Comparison of ENCODE assay signal across 24 cellular contexts in genomic region chr17:72943826-72944689, GRCh38.
A peak's percentile ranks its signal among the peaks of the same experiment; 100 is the strongest.
DNase-seq lines count a peak whose midpoint lies in the region; TF ChIP-seq lines count a peak whose summit lies in the region.
"Had no signal": no experiment of that assay in that cellular context is flagged by ENCODE, and none has a peak within 500 bp of the region (broad histone marks: within the 10 kb centered on the region; RNA-seq: fewer than 3 reads in every experiment).

No MANE protein-coding gene starts in this region.

- H2AFZ ChIP-seq in OCI-LY7 (ENCODE audit: low read length): no peak overlapping the region

- no peaks in the 10 kb centered on the region for H3K9me2 ChIP-seq in OCI-LY7 (ENCODE audit: insufficient read depth, low read length)

- H3K4me2 ChIP-seq in OCI-LY7 (ENCODE audit: low read length): no peak overlapping the region
- H3K4me2 ChIP-seq: A549 had no signal

- H3K36me3 ChIP-seq in OCI-LY7 (ENCODE audit: insufficient read depth, low read length): no peaks in the 10 kb centered on the region; the same call in 1 of the 2 replicates
- H3K36me3 ChIP-seq: upper lobe of right lung had no signal

- POLR2A ChIA-PET in OCI-LY7 (lab: Charles Lee): no interaction called here

- H4K20me1 ChIP-seq in OCI-LY7 (ENCODE audit: insufficient read depth, low read length): no peaks in the 10 kb centered on the region

- H3K4me3 Mint-ChIP-seq in activated naive CD4-positive, alpha-beta T cell treated with anti-CD3 and anti-CD28 coated beads for 36 hours: no peak overlapping the region
- H3K4me3 Mint-ChIP-seq in activated naive CD8-positive, alpha-beta T cell treated with anti-CD3 and anti-CD28 coated beads for 36 hours: no peak overlapping the region
- H3K4me3 Mint-ChIP-seq: activated B cell treated with CpG ODN at 0.5 μM for 24 hours; naive thymus-derived CD4-positive, alpha-beta T cell had no signal

- no peaks in the 10 kb centered on the region for H3K9me3 Mint-ChIP-seq in activated naive CD4-positive, alpha-beta T cell treated with anti-CD3 and anti-CD28 coated beads for 36 hours
- H3K9me3 Mint-ChIP-seq in activated naive CD8-positive, alpha-beta T cell treated with anti-CD3 and anti-CD28 coated beads for 36 hours: no peaks in the 10 kb centered on the region
- H3K9me3 Mint-ChIP-seq: activated B cell treated with CpG ODN at 0.5 μM for 24 hours; activated T-helper 2 cell treated with anti-CD3 and anti-CD28 coated beads, Interferon-gamma antibody, Interleukin-2, Interleukin-4, amounts not matched to agents 10 μg/mL and 5 μg/mL and 100 μg/mL, durations not matched to agents 14 hours and 24 hours and 36 hours; naive thymus-derived CD4-positive, alpha-beta T cell had no signal

- peaks cover 19% of the 10 kb centered on the region for H3K36me3 Mint-ChIP-seq in activated naive CD4-positive, alpha-beta T cell treated with anti-CD3 and anti-CD28 coated beads for 36 hours (ENCODE audit: low read depth)
- H3K36me3 Mint-ChIP-seq in activated naive CD8-positive, alpha-beta T cell treated with anti-CD3 and anti-CD28 coated beads for 36 hours: peaks cover 6% of the 10 kb centered on the region

- H3K4me3 ChIP-seq in OCI-LY7 (ENCODE audit: low read depth, low read length, poor library complexity, severe bottlenecking): no peak overlapping the region
- H3K4me3 ChIP-seq: A549, left lung, skin epidermis, upper lobe of right lung had no signal

- no TSS peak for BruUV-seq in OCI-LY7 (replicated peaks; lab: Mats Ljungman, UMichigan)

- H3K27ac Mint-ChIP-seq in activated naive CD4-positive, alpha-beta T cell treated with anti-CD3 and anti-CD28 coated beads for 36 hours: peak overlapping the region; percentile 34
- no peak overlapping the region for H3K27ac Mint-ChIP-seq in activated naive CD8-positive, alpha-beta T cell treated with anti-CD3 and anti-CD28 coated beads for 36 hours
- H3K27ac Mint-ChIP-seq: activated B cell treated with CpG ODN at 0.5 μM for 24 hours; activated T-helper 2 cell treated with anti-CD3 and anti-CD28 coated beads, Interferon-gamma antibody, Interleukin-2, Interleukin-4, amounts not matched to agents 10 μg/mL and 5 μg/mL and 100 μg/mL, durations not matched to agents 14 hours and 24 hours and 36 hours; naive thymus-derived CD4-positive, alpha-beta T cell had no signal

- no peaks in the 10 kb centered on the region for H3K79me2 ChIP-seq in OCI-LY7 (ENCODE audit: insufficient read depth, low read depth, low read length)

- no peak overlapping the region for H3K27ac ChIP-seq in OCI-LY7 (ENCODE audit: low read depth, low read length, poor library complexity, severe bottlenecking)
- H3K27ac ChIP-seq: A549, left lung, skin epidermis, upper lobe of right lung had no signal

- DNase-seq in activated naive CD4-positive, alpha-beta T cell treated with anti-CD3 and anti-CD28 coated beads for 36 hours: no peak
- no peak for DNase-seq in activated naive CD4-positive, alpha-beta T cell treated with anti-CD3 and anti-CD28 coated beads, Interleukin-2, amount 50 U/mL, for 16 hours
- peak; percentile 100 for DNase-seq in NCI-H524 treated with DMSO at 0.1 percent for 48 hours (lab: John Stamatoyannopoulos, UW)
- peak; percentile 17 for DNase-seq in cerebellar cortex (ENCODE audit: low spot score)
- peak; percentile 68 for DNase-seq in superior temporal gyrus (ENCODE audit: extremely low spot score)
- no peak for DNase-seq in SHP77 (lab: John Stamatoyannopoulos, UW)
- no peak for DNase-seq in activated naive CD8-positive, alpha-beta T cell treated with anti-CD3 and anti-CD28 coated beads for 36 hours
- DNase-seq in OCI-LY7 (ENCODE audit: low spot score): no peak
- DNase-seq: activated B cell treated with CpG ODN at 0.5 μM for 24 hours; activated CD4-positive, alpha-beta T cell treated with anti-CD3 and anti-CD28 coated beads, Interleukin-2, amount 50 U/mL, for 48 hours; activated CD8-positive, alpha-beta memory T cell treated with anti-CD3 and anti-CD28 coated beads, Interleukin-2, amount 50 U/mL, for 4 hours; effector memory CD4-positive, alpha-beta T cell; foreskin melanocyte; hippocampal formation; left lung; MM.1S; naive thymus-derived CD4-positive, alpha-beta T cell; NCI-H1436; NCI-H748 treated with DMSO at 0.1 percent for 48 hours; T-helper 9 cell; upper lobe of right lung had no signal

- no peaks in the 10 kb centered on the region for H3K27me3 Mint-ChIP-seq in activated naive CD4-positive, alpha-beta T cell treated with anti-CD3 and anti-CD28 coated beads for 36 hours (ENCODE audit: low read depth)
- H3K27me3 Mint-ChIP-seq in activated naive CD8-positive, alpha-beta T cell treated with anti-CD3 and anti-CD28 coated beads for 36 hours: no peaks in the 10 kb centered on the region
- H3K27me3 Mint-ChIP-seq: activated B cell treated with CpG ODN at 0.5 μM for 24 hours; naive thymus-derived CD4-positive, alpha-beta T cell had no signal

- intact Hi-C loops in activated naive CD4-positive, alpha-beta T cell treated with anti-CD3 and anti-CD28 coated beads for 36 hours (cut with micrococcal nuclease): no loop called here
- intact Hi-C loops in OCI-LY7 (cut with micrococcal nuclease; ENCODE audit: unreplicated experiment): no loop called here

- H3K9me3 ChIP-seq in OCI-LY7 (ENCODE audit: low read length): no peaks in the 10 kb centered on the region
- H3K9me3 ChIP-seq: A549, left lung, upper lobe of right lung had no signal

- TF ChIP-seq CTCF in OCI-LY7 (conservative IDR thresholded peaks at IDR 0.05; ENCODE audit: low read length): no peak

- no peaks in the 10 kb centered on the region for H3K4me1 ChIP-seq in OCI-LY7 (ENCODE audit: insufficient read depth, low read length, poor library complexity, severe bottlenecking)
- H3K4me1 ChIP-seq: A549, left lung, upper lobe of right lung had no signal

- H3K4me1 Mint-ChIP-seq in activated naive CD4-positive, alpha-beta T cell treated with anti-CD3 and anti-CD28 coated beads for 36 hours (ENCODE audit: low read depth): no peaks in the 10 kb centered on the region
- no peaks in the 10 kb centered on the region for H3K4me1 Mint-ChIP-seq in activated naive CD8-positive, alpha-beta T cell treated with anti-CD3 and anti-CD28 coated beads for 36 hours
- H3K4me1 Mint-ChIP-seq: activated B cell treated with CpG ODN at 0.5 μM for 24 hours; naive thymus-derived CD4-positive, alpha-beta T cell had no signal

- CTCF ChIA-PET in activated naive CD4-positive, alpha-beta T cell treated with anti-CD3 and anti-CD28 coated beads for 36 hours (lab: Charles Lee): interaction anchor here (0.5 to 0.6 kb wide), 2 partner anchors 41 to 884 kb away, joined by 3 to 5 read pairs; no protein-coding TSS in a partner anchor
- CTCF ChIA-PET in OCI-LY7 (lab: Charles Lee; ENCODE audit: unreplicated experiment): no interaction called here

Comparison
In these comparisons a context has a peak if more than half of its experiments do, and no peak if none do; other contexts are left out.
1. DNase-seq: peak in NCI-H524 treated with DMSO at 0.1 percent for 48 hours (single experiment), cerebellar cortex (single experiment) and superior temporal gyrus (single experiment); none in activated naive CD4-positive, alpha-beta T cell treated with anti-CD3 and anti-CD28 coated beads for 36 hours (single experiment), activated naive CD4-positive, alpha-beta T cell treated with anti-CD3 and anti-CD28 coated beads, Interleukin-2, amount 50 U/mL, for 16 hours (single experiment), SHP77 (0 of 2), activated naive CD8-positive, alpha-beta T cell treated with anti-CD3 and anti-CD28 coated beads for 36 hours (single experiment) and OCI-LY7 (single experiment).